Comparison of ENCODE assay signal across 8 cellular contexts in the genomic region with DNA sequence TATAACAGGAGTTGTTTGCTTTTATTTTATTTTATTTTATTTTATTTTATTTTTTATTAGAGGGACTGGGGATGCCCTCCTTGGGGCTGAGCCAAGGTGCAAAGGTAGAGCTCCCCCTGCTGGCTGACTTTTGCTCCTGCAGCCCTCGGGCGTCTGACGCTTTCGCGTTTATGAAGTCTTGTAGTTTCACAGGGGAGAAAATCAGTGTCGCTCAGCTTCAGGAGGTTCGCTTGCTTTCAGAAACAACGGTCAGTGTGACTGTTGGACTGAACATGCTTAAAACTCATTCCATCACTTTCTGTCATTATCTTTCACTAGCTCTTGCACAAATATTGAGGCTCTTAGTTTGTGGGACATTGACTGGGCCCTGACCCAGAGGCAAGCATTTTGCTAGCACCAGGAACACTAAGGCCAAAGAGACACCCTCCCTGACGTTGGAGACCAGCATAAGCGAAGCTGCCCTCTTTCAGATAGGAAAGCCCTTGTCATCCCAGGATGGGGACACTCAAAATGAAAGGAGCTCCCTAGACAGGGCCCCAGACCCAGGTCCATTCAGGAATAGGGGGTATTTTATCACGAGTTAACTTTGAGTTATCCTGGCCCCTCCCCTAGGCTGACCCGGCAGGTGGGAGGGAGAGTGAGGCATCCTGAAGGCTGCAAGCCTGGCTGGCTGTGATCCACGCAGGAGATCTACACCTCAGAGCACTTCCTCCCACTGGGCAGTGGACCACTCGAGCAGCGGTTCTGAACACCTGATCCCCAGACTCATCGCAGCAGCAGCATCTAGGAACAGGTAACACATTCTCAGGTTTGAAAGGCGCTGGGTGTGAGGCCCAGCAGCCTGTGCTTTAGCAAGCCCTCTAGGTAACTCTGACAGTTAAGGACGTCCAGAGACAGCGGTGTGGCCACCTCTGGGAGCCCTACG. TPM values are rescaled to one million over a fixed set of nuclear protein-coding genes. Genes with fewer than 3 reads are reported as not detected.
DNase-seq lines count a peak whose midpoint lies in the region; ATAC-seq and TF ChIP-seq lines count a peak whose summit lies in the region.

No MANE protein-coding gene starts in this region.

- peaks cover 26% of the 10 kb centered on the region for H3K4me1 ChIP-seq in left ventricle myocardium inferior

- no peak overlapping the region for H3K4me3 ChIP-seq in AG04450 (ENCODE audit: low read depth, low read length)
- no peak overlapping the region for H3K4me3 ChIP-seq in left ventricle myocardium inferior

- H3K27ac Mint-ChIP-seq in activated naive CD8-positive, alpha-beta T cell treated with anti-CD3 and anti-CD28 coated beads, Interleukin-2, amount 10 ng/mL, durations not matched to agents 7 days and 5 days: no peak overlapping the region

- DNase-seq in AG04450 (ENCODE audit: low read depth, low spot score) (peak; percentile 24), KBM-7 (peak; percentile 68), SW 1271 (lab: John Stamatoyannopoulos, UW) (peak; percentile 5 to 50), left ventricle myocardium inferior (peak; percentile 59), sciatic nerve (ENCODE audit: low spot score) (peak; percentile 90)
- peak; percentile 77 for DNase-seq in activated naive CD8-positive, alpha-beta T cell treated with anti-CD3 and anti-CD28 coated beads, Interleukin-2, amount 10 ng/mL, durations not matched to agents 7 days and 5 days

- H3K4me3 Mint-ChIP-seq in activated naive CD8-positive, alpha-beta T cell treated with anti-CD3 and anti-CD28 coated beads, Interleukin-2, amount 10 ng/mL, durations not matched to agents 7 days and 5 days: peak overlapping the region; percentile 18

- H3K36me3 ChIP-seq in left ventricle myocardium inferior: no peaks in the 10 kb centered on the region

- peaks cover 12% of the 10 kb centered on the region for H3K27me3 Mint-ChIP-seq in activated naive CD8-positive, alpha-beta T cell treated with anti-CD3 and anti-CD28 coated beads, Interleukin-2, amount 10 ng/mL, durations not matched to agents 7 days and 5 days

- POLR2A ChIA-PET in AG04450 (lab: Yijun Ruan, JAX): no interaction called here
- POLR2A ChIA-PET in activated naive CD8-positive, alpha-beta T cell treated with anti-CD3 and anti-CD28 coated beads, Interleukin-2, amount 10 ng/mL, durations not matched to agents 7 days and 5 days (lab: Charles Lee): interaction anchor here (0.6 to 1.1 kb wide), 2 partner anchors 9 to 435 kb away, joined by 3 read pairs; no protein-coding TSS in a partner anchor

- ATAC-seq in GM18498 (IDR thresholded peaks at IDR 0.05; ENCODE audit: unreplicated experiment) (peak; percentile 69), sciatic nerve (peak; percentile 76), HG03442 (IDR thresholded peaks at IDR 0.05; ENCODE audit: unreplicated experiment) (no peak)
- ATAC-seq in activated naive CD8-positive, alpha-beta T cell treated with anti-CD3 and anti-CD28 coated beads, Interleukin-2, amount 10 ng/mL, durations not matched to agents 7 days and 5 days (ENCODE audit: low read depth): peak; percentile 69

- no peaks in the 10 kb centered on the region for H3K9me3 Mint-ChIP-seq in activated naive CD8-positive, alpha-beta T cell treated with anti-CD3 and anti-CD28 coated beads, Interleukin-2, amount 10 ng/mL, durations not matched to agents 7 days and 5 days

- H3K36me3 Mint-ChIP-seq in activated naive CD8-positive, alpha-beta T cell treated with anti-CD3 and anti-CD28 coated beads, Interleukin-2, amount 10 ng/mL, durations not matched to agents 7 days and 5 days: no peaks in the 10 kb centered on the region

- intact Hi-C loops in left ventricle myocardium inferior (cut with micrococcal nuclease): loop anchor here (5.0 kb wide), 1 partner anchor 156 kb away; no protein-coding TSS in a partner anchor
- intact Hi-C loops in sciatic nerve (cut with DNase I): loop anchor here (5.0 to 10.0 kb wide), 2 partner anchors 156 to 444 kb away; no protein-coding TSS in a partner anchor

- H3K27me3 ChIP-seq in AG04450 (ENCODE audit: control insufficient read depth, insufficient read depth, low read length) (peaks cover 39% of the 10 kb centered on the region), left ventricle myocardium inferior (ENCODE audit: low read depth) (no peaks in the 10 kb centered on the region)

- peaks cover 17% of the 10 kb centered on the region for H3K4me1 Mint-ChIP-seq in activated naive CD8-positive, alpha-beta T cell treated with anti-CD3 and anti-CD28 coated beads, Interleukin-2, amount 10 ng/mL, durations not matched to agents 7 days and 5 days

- in situ Hi-C loops in KBM-7 (cut with MboI; ENCODE audit: low pct_unique_long_range_greater_than_20kb, low sequenced_read_pairs): loop anchor here (10.0 kb wide), 1 partner anchor 154 kb away; no protein-coding TSS in a partner anchor

- H3K9me3 ChIP-seq in AG04450 (ENCODE audit: control insufficient read depth, insufficient read depth, low read length) (no peaks in the 10 kb centered on the region), left ventricle myocardium inferior (replicated peaks) (no peaks in the 10 kb centered on the region)

- CTCF ChIA-PET in AG04450 (lab: Charles Lee): interaction anchor here (0.6 to 7.9 kb wide), 58 partner anchors 9 to 1069 kb away, joined by 3 to 222 read pairs (median 4); no protein-coding TSS in a partner anchor

- peak; percentile 95 for TF ChIP-seq CTCF in AG04450 (IDR thresholded peaks at IDR 0.05; ENCODE audit: low read depth, low read length)
- peak; percentile 98 for TF ChIP-seq CTCF in left ventricle myocardium inferior (IDR thresholded peaks at IDR 0.05; ENCODE audit: borderline replicate concordance)

- H3K27ac ChIP-seq in AG04450 (ENCODE audit: low read depth, low read length): no peak overlapping the region
- H3K27ac ChIP-seq in left ventricle myocardium inferior (replicated peaks): no peak overlapping the region

RNA-seq across cellular contexts. Expression of a gene that starts 34.4 kb away (rescaled TPM):
- polyA plus RNA-seq in AG04450 (2011; rRNA removed): 0.56 and 0.63 TPM in 2 replicates
- 0.69 and 0.87 TPM in 2 replicates for polyA minus RNA-seq in AG04450 (2011; rRNA and poly(A)+ RNA removed)
- under 1 TPM; 0.19 to 0.43 TPM for total RNA-seq in activated naive CD8-positive, alpha-beta T cell treated with anti-CD3 and anti-CD28 coated beads, Interleukin-2, amount 10 ng/mL, durations not matched to agents 7 days and 5 days
- 8.1 TPM for total RNA-seq in left ventricle myocardium inferior
- total RNA-seq in sciatic nerve: 18.6 TPM

RNA-seq across cellular contexts. Expression of a gene that starts 35.8 kb away (rescaled TPM):
- polyA plus RNA-seq in AG04450 (2011; rRNA removed): 16.8 and 22.0 TPM in 2 replicates
- polyA minus RNA-seq in AG04450 (2011; rRNA and poly(A)+ RNA removed): 10.8 and 14.5 TPM in 2 replicates
- 10 to 100 TPM; 34.3 to 38.9 TPM for total RNA-seq in activated naive CD8-positive, alpha-beta T cell treated with anti-CD3 and anti-CD28 coated beads, Interleukin-2, amount 10 ng/mL, durations not matched to agents 7 days and 5 days
- total RNA-seq in left ventricle myocardium inferior (11.3 TPM), sciatic nerve (31.6 TPM)

Comparison
In these comparisons a context has a peak if more than half of its experiments do, and no peak if none do; other contexts are left out.
1. DNase-seq: peak in every context shown above with its lines; median percentile 90 in sciatic nerve; 77 in activated naive CD8-positive, alpha-beta T cell treated with anti-CD3 and anti-CD28 coated beads, Interleukin-2, amount 10 ng/mL, durations not matched to agents 7 days and 5 days; 68 in KBM-7; 59 in left ventricle myocardium inferior; 28 in SW 1271; 24 in AG04450.